ENCODE assay signal across 25 cellular contexts in genomic region chr1:112589766-112590165, GRCh38.
"Had no signal": no experiment of that assay in that cellular context is flagged by ENCODE, and none has a peak within 500 bp of the region (broad histone marks: within the 10 kb centered on the region; RNA-seq: fewer than 3 reads in every experiment).

No MANE protein-coding gene starts in this region.

- DNase-seq: effector CD8-positive, alpha-beta T cell; endodermal cell; hypothalamus; immature natural killer cell; mucosa of descending colon; naive B cell; stimulated activated CD4-positive, alpha-beta T cell treated with anti-CD3 and anti-CD28 coated beads, Interleukin-12 subunit alpha, Interleukin-12 subunit beta, amount 100 ng/mL, for 4 hours; stimulated activated CD4-positive, alpha-beta T cell treated with anti-CD3 and anti-CD28 coated beads, Interleukin-1b, Interleukin-23, amount 100 ng/mL, for 48 hours; stimulated activated CD4-positive, alpha-beta T cell treated with anti-CD3 and anti-CD28 coated beads, Interleukin-4, amount 100 ng/mL, for 1 hour; stimulated activated CD8-positive, alpha-beta memory T cell treated with anti-CD3 and anti-CD28 coated beads, Interleukin-4, amount 100 ng/mL, for 48 hours; stimulated activated naive CD4-positive, alpha-beta T cell; stimulated activated naive CD8-positive, alpha-beta T cell treated with anti-CD3 and anti-CD28 coated beads, Interleukin-15, amount 100 ng/mL, for 72 hours; tibial artery; upper lobe of left lung had no signal

- H3K9me3 ChIP-seq: esophagus muscularis mucosa, mucosa of descending colon, tibial artery, upper lobe of left lung had no signal

- H3K27ac Mint-ChIP-seq: endodermal cell; immature natural killer cell; memory B cell; mesothelial cell of epicardium; natural killer cell treated with Interleukin-12 subunit alpha and Interleukin-12 subunit beta and Interleukin-15 and Interleukin-18, amount 100 ng/mL, for 72 hours; neural progenitor cell; progenitor cell of endocrine pancreas; stimulated activated naive CD8-positive, alpha-beta T cell treated with anti-CD3 and anti-CD28 coated beads, Interleukin-15, amount 100 ng/mL, for 72 hours had no signal

- H3K9ac ChIP-seq: neural progenitor cell, parathyroid adenoma had no signal

- H3K27me3 ChIP-seq: esophagus muscularis mucosa, neural progenitor cell, tibial artery, upper lobe of left lung had no signal

- H3K4me3 ChIP-seq: esophagus muscularis mucosa, lung, mucosa of descending colon, neural progenitor cell, smooth muscle cell, tibial artery, upper lobe of left lung had no signal

- H3K4me3 Mint-ChIP-seq: endodermal cell; immature natural killer cell; memory B cell; mesothelial cell of epicardium; naive B cell; natural killer cell treated with Interleukin-12 subunit alpha and Interleukin-12 subunit beta and Interleukin-15 and Interleukin-18, amount 100 ng/mL, for 72 hours; neural progenitor cell; stimulated activated naive CD8-positive, alpha-beta T cell treated with anti-CD3 and anti-CD28 coated beads, Interleukin-15, amount 100 ng/mL, for 72 hours had no signal

- H3K4me1 Mint-ChIP-seq: endodermal cell; immature natural killer cell; memory B cell; naive B cell; neural progenitor cell; stimulated activated naive CD8-positive, alpha-beta T cell treated with anti-CD3 and anti-CD28 coated beads, Interleukin-15, amount 100 ng/mL, for 72 hours had no signal

- H3K9me3 Mint-ChIP-seq: endodermal cell; natural killer cell treated with Interleukin-12 subunit alpha and Interleukin-12 subunit beta and Interleukin-15 and Interleukin-18, amount 100 ng/mL, for 72 hours had no signal

- ATAC-seq: left lobe of liver; mucosa of descending colon; natural killer cell treated with Interleukin-12 subunit alpha and Interleukin-12 subunit beta and Interleukin-15 and Interleukin-18, amount 100 ng/mL, for 72 hours; sciatic nerve; stimulated activated naive CD8-positive, alpha-beta T cell treated with anti-CD3 and anti-CD28 coated beads, Interleukin-15, amount 100 ng/mL, for 72 hours had no signal

- H3K4me1 ChIP-seq: esophagus muscularis mucosa, neural progenitor cell, parathyroid adenoma, tibial artery, upper lobe of left lung had no signal

- H3K27me3 Mint-ChIP-seq: memory B cell; naive B cell; natural killer cell treated with Interleukin-12 subunit alpha and Interleukin-12 subunit beta and Interleukin-15 and Interleukin-18, amount 100 ng/mL, for 72 hours; progenitor cell of endocrine pancreas; stimulated activated naive CD8-positive, alpha-beta T cell treated with anti-CD3 and anti-CD28 coated beads, Interleukin-15, amount 100 ng/mL, for 72 hours had no signal
